In genomic region chr18:54232485-54233227, GRCh38 we compare ENCODE assay signal across 2 cellular contexts.
TF ChIP-seq lines count a peak whose summit lies in the region.

No MANE protein-coding gene starts in this region.

TF ChIP-seq in GM23338, 12 proteins besides CTCF, POLR2A, EP300 and RAD21:
- TF ChIP-seq, protein P1, sequence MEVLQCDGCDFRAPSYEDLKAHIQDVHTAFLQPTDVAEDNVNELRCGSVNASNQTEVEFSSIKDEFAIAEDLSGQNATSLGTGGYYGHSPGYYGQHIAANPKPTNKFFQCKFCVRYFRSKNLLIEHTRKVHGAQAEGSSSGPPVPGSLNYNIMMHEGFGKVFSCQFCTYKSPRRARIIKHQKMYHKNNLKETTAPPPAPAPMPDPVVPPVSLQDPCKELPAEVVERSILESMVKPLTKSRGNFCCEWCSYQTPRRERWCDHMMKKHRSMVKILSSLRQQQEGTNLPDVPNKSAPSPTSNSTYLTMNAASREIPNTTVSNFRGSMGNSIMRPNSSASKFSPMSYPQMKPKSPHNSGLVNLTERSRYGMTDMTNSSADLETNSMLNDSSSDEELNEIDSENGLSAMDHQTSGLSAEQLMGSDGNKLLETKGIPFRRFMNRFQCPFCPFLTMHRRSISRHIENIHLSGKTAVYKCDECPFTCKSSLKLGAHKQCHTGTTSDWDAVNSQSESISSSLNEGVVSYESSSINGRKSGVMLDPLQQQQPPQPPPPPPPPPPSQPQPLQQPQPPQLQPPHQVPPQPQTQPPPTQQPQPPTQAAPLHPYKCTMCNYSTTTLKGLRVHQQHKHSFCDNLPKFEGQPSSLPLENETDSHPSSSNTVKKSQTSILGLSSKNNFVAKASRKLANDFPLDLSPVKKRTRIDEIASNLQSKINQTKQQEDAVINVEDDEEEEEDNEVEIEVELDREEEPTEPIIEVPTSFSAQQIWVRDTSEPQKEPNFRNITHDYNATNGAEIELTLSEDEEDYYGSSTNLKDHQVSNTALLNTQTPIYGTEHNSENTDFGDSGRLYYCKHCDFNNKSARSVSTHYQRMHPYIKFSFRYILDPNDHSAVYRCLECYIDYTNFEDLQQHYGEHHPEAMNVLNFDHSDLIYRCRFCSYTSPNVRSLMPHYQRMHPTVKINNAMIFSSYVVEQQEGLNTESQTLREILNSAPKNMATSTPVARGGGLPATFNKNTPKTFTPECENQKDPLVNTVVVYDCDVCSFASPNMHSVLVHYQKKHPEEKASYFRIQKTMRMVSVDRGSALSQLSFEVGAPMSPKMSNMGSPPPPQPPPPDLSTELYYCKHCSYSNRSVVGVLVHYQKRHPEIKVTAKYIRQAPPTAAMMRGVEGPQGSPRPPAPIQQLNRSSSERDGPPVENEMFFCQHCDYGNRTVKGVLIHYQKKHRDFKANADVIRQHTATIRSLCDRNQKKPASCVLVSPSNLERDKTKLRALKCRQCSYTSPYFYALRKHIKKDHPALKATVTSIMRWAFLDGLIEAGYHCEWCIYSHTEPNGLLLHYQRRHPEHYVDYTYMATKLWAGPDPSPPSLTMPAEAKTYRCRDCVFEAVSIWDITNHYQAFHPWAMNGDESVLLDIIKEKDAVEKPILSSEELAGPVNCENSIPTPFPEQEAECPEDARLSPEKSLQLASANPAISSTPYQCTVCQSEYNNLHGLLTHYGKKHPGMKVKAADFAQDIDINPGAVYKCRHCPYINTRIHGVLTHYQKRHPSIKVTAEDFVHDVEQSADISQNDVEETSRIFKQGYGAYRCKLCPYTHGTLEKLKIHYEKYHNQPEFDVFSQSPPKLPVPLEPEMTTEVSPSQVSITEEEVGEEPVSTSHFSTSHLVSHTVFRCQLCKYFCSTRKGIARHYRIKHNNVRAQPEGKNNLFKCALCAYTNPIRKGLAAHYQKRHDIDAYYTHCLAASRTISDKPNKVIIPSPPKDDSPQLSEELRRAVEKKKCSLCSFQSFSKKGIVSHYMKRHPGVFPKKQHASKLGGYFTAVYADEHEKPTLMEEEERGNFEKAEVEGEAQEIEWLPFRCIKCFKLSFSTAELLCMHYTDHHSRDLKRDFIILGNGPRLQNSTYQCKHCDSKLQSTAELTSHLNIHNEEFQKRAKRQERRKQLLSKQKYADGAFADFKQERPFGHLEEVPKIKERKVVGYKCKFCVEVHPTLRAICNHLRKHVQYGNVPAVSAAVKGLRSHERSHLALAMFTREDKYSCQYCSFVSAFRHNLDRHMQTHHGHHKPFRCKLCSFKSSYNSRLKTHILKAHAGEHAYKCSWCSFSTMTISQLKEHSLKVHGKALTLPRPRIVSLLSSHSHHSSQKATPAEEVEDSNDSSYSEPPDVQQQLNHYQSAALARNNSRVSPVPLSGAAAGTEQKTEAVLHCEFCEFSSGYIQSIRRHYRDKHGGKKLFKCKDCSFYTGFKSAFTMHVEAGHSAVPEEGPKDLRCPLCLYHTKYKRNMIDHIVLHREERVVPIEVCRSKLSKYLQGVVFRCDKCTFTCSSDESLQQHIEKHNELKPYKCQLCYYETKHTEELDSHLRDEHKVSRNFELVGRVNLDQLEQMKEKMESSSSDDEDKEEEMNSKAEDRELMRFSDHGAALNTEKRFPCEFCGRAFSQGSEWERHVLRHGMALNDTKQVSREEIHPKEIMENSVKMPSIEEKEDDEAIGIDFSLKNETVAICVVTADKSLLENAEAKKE (CRISPR knock-in tag; IDR thresholded peaks at IDR 0.05) = 0 out of 2 replicates have a peak, but pooled peaks have one; percentile 45
- TF ChIP-seq, protein P2, sequence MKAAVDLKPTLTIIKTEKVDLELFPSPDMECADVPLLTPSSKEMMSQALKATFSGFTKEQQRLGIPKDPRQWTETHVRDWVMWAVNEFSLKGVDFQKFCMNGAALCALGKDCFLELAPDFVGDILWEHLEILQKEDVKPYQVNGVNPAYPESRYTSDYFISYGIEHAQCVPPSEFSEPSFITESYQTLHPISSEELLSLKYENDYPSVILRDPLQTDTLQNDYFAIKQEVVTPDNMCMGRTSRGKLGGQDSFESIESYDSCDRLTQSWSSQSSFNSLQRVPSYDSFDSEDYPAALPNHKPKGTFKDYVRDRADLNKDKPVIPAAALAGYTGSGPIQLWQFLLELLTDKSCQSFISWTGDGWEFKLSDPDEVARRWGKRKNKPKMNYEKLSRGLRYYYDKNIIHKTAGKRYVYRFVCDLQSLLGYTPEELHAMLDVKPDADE (IDR thresholded peaks at IDR 0.05) = no peak

TF ChIP-seq in endothelial cell of umbilical vein, 7 proteins besides CTCF, POLR2A, EP300 and RAD21:
- TF ChIP-seq EZH2 (IDR thresholded peaks at IDR 0.05; ENCODE audit: borderline replicate concordance, low read depth, low read length, severe bottlenecking) (no peak), JUN (IDR thresholded peaks at IDR 0.05; ENCODE audit: borderline replicate concordance, insufficient read depth, insufficient read length, low read depth) (no peak), MYC (IDR thresholded peaks at IDR 0.05; ENCODE audit: low read depth, low read length) (no peak), GATA2 (IDR thresholded peaks at IDR 0.05; ENCODE audit: insufficient read depth, insufficient read length, low read depth, low read length) (no peak), FOS (IDR thresholded peaks at IDR 0.05; ENCODE audit: borderline replicate concordance, insufficient read depth, low read length) (no peak)
